8 cellular contexts compared by ENCODE assay signal in the genomic region with DNA sequence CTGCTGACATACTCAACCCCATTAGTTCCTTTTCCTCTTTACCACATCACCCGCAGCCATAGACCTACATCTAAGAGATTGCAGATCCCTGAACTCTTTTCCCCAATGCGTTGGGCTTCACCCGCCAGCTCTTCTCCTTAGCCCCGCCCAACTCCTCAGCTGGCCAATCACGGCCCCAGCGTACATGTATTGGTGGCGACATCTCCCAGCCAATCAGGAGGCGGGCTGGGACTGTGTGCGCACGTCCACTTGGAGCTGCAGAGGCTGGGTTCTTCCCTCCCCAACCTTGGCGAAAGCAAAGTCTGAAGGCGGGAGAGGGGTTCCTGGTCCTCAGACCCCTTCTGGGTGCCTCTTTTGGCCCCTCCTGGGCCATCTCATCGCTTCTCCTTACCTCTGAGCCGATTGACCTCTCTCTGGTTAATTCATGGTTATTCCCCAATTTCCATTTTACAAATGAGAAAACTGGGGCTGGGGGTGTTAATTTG. TPM values are rescaled to one million over a fixed set of nuclear protein-coding genes. Genes with fewer than 3 reads are reported as not detected.
A peak's percentile ranks its signal among the peaks of the same experiment; 100 is the strongest.
DNase-seq lines count a peak whose midpoint lies in the region; ATAC-seq, FAIRE-seq and TF ChIP-seq lines count a peak whose summit lies in the region.

No MANE protein-coding gene starts in this region.

- intact Hi-C loops in colonic mucosa (cut with DNase I), result no loop called here
- intact Hi-C loops in left colon (cut with DNase I, micrococcal nuclease), result no loop called here

- H3K4me3 ChIP-seq in GM08714 (ENCODE audit: low read length) (peak overlapping the region; percentile 32; the same call in 1 of the 2 replicates), colonic mucosa (peak overlapping the region; percentile 19)

- peak overlapping the region in 1 of 2 donors; percentile 72 for H3K9ac ChIP-seq in colonic mucosa (ENCODE audit: low read depth in 2 of 2, low read length in 2 of 2)

- H3K9me3 ChIP-seq in colonic mucosa, result no peaks in the 10 kb centered on the region

- no peaks in the 10 kb centered on the region for H3K4me1 ChIP-seq in colonic mucosa

- DNase-seq in H54 (ENCODE audit: insufficient read length, low spot score) (peak; percentile 59), NCI-H1092 treated with DMSO at 0.1 percent for 48 hours (lab: John Stamatoyannopoulos, UW) (peak; percentile 92), colonic mucosa (peak; percentile 84), left colon (peak; percentile 87 to 89), NCI-H1048 (lab: John Stamatoyannopoulos, UW) (no peak)
- peak; percentile 91 for DNase-seq in activated CD4-positive, alpha-beta T cell treated with anti-CD3 and anti-CD28 coated beads for 48 hours
- DNase-seq in stimulated activated CD4-positive, alpha-beta T cell treated with anti-CD3 and anti-CD28 coated beads, Interleukin-1b, Interleukin-23, amount 100 ng/mL, for 48 hours, result peak; percentile 91

- no peaks in the 10 kb centered on the region for H3K36me3 ChIP-seq in colonic mucosa

- H3K27ac ChIP-seq in colonic mucosa, result peak overlapping the region; percentile 56

- FAIRE-seq in H54 (lab: Jason Lieb, UNC), result no peak

- TF ChIP-seq POLR2A in H54 (IDR thresholded peaks at IDR 0.05; ENCODE audit: low read depth, low read length), result peak; percentile 41

- no peak for TF ChIP-seq CTCF in colonic mucosa (IDR thresholded peaks at IDR 0.05)

- peak; percentile 96 for ATAC-seq in left colon

- no peaks in the 10 kb centered on the region for H3K27me3 ChIP-seq in colonic mucosa

RNA-seq across cellular contexts. Expression of gene PDE1B, which starts 11.0 kb away (rescaled TPM):
- total RNA-seq in colonic mucosa (1 to 10 TPM in 1 of 2 donors, under 1 TPM in 1; 0.40 to 1.0 TPM), left colon (1 to 10 TPM in 1 of 2 donors, under 1 TPM in 1; 0.79 to 1.8 TPM)

RNA-seq across cellular contexts. Expression of gene PPP1R1A, which starts 28.0 kb away (rescaled TPM):
- 1 to 10 TPM in 1 of 2 donors, not detected in 1; 5.2 TPM for total RNA-seq in colonic mucosa
- total RNA-seq in left colon, result 1 to 10 TPM in 1 of 2 donors, not detected in 1; 2.5 TPM
